Comparison of ENCODE assay signal across 13 cellular contexts in genomic region chr17:68349157-68349556, GRCh38.
DNase-seq lines count a peak whose midpoint lies in the region; ATAC-seq and TF ChIP-seq lines count a peak whose summit lies in the region.
"Had no signal": no experiment of that assay in that cellular context is flagged by ENCODE, and none has a peak within 500 bp of the region (broad histone marks: within the 10 kb centered on the region; RNA-seq: fewer than 3 reads in every experiment).

No MANE protein-coding gene starts in this region.

- no peaks in the 10 kb centered on the region for H3K4me1 ChIP-seq in MM.1S (ENCODE audit: low read length)
- H3K4me1 ChIP-seq: adrenal gland, sigmoid colon had no signal

- H3K9me3 Mint-ChIP-seq in activated naive CD4-positive, alpha-beta T cell treated with anti-CD3 and anti-CD28 coated beads, Interleukin-2, amount 10 ng/mL, durations not matched to agents 7 days and 5 days: no peaks in the 10 kb centered on the region

- no peak overlapping the region for H3K4me2 ChIP-seq in MM.1S (ENCODE audit: low read depth, low read length)

- peaks cover 20% of the 10 kb centered on the region for H3K36me3 Mint-ChIP-seq in activated naive CD4-positive, alpha-beta T cell treated with anti-CD3 and anti-CD28 coated beads, Interleukin-2, amount 10 ng/mL, durations not matched to agents 7 days and 5 days

- H3K27ac Mint-ChIP-seq in activated naive CD4-positive, alpha-beta T cell treated with anti-CD3 and anti-CD28 coated beads, Interleukin-2, amount 10 ng/mL, durations not matched to agents 7 days and 5 days: peak overlapping the region; percentile 65

- TF ChIP-seq CTCF in GM12865 (IDR thresholded peaks at IDR 0.05; ENCODE audit: insufficient read depth, low read depth, low read length, missing control alignments) (no peak), MM.1S (IDR thresholded peaks at IDR 0.05; ENCODE audit: low read length) (no peak)

- H2AFZ ChIP-seq in MM.1S (ENCODE audit: low read length): no peak overlapping the region

- H3K9ac ChIP-seq in MM.1S (ENCODE audit: low read length): no peak overlapping the region

- no peak overlapping the region for H3K27ac ChIP-seq in MM.1S (ENCODE audit: low read length)
- H3K27ac ChIP-seq: adrenal gland, sigmoid colon had no signal

- no peak overlapping the region for H3K4me3 Mint-ChIP-seq in activated naive CD4-positive, alpha-beta T cell treated with anti-CD3 and anti-CD28 coated beads, Interleukin-2, amount 10 ng/mL, durations not matched to agents 7 days and 5 days

- no peaks in the 10 kb centered on the region for H3K9me3 ChIP-seq in MM.1S (replicated peaks; ENCODE audit: insufficient read depth, low read length)
- H3K9me3 ChIP-seq: adrenal gland, sigmoid colon had no signal

- no peaks in the 10 kb centered on the region for H3K27me3 Mint-ChIP-seq in activated naive CD4-positive, alpha-beta T cell treated with anti-CD3 and anti-CD28 coated beads, Interleukin-2, amount 10 ng/mL, durations not matched to agents 7 days and 5 days

- no peaks in the 10 kb centered on the region for H3F3A ChIP-seq in MM.1S (ENCODE audit: insufficient read depth, low read length)

- ATAC-seq in GM18870 (IDR thresholded peaks at IDR 0.05; ENCODE audit: unreplicated experiment) (peak; percentile 92), HG03025 (IDR thresholded peaks at IDR 0.05; ENCODE audit: low FRiP score, unreplicated experiment) (peak; percentile 75), HG02588 (IDR thresholded peaks at IDR 0.05; ENCODE audit: unreplicated experiment) (no peak)
- ATAC-seq: Panc1 had no signal

- peaks cover 92% of the 10 kb centered on the region for H3K4me1 Mint-ChIP-seq in activated naive CD4-positive, alpha-beta T cell treated with anti-CD3 and anti-CD28 coated beads, Interleukin-2, amount 10 ng/mL, durations not matched to agents 7 days and 5 days

- DNase-seq in GM12865 (ENCODE audit: low read depth): peak; percentile 84
- peak; percentile 34 for DNase-seq in activated naive CD4-positive, alpha-beta T cell treated with anti-CD3 and anti-CD28 coated beads, Interleukin-2, amount 10 ng/mL, durations not matched to agents 7 days and 5 days
- DNase-seq in MM.1S: no peak
- DNase-seq in NOMO-1 (lab: John Stamatoyannopoulos, UW; ENCODE audit: unreplicated experiment in 2 of 2): no peak
- DNase-seq: adrenal gland; effector CD4-positive, alpha-beta T cell; hypothalamus; NCI-H1930; sigmoid colon had no signal

- H3K79me2 ChIP-seq in MM.1S (ENCODE audit: low read length): no peaks in the 10 kb centered on the region

- no peaks in the 10 kb centered on the region for H3K9me2 ChIP-seq in MM.1S (replicated peaks; ENCODE audit: insufficient read depth, low read length)

- no peaks in the 10 kb centered on the region for H3K36me3 ChIP-seq in MM.1S (replicated peaks; ENCODE audit: insufficient read depth, low read length)
- H3K36me3 ChIP-seq: adrenal gland, sigmoid colon had no signal

- no peaks in the 10 kb centered on the region for H3K27me3 ChIP-seq in MM.1S (replicated peaks; ENCODE audit: insufficient read depth, low read length)
- H3K27me3 ChIP-seq: adrenal gland, sigmoid colon had no signal

- CTCF ChIA-PET in activated naive CD4-positive, alpha-beta T cell treated with anti-CD3 and anti-CD28 coated beads, Interleukin-2, amount 10 ng/mL, durations not matched to agents 7 days and 5 days (lab: Charles Lee): interaction anchor here (0.8 to 2.0 kb wide), 4 partner anchors 83 to 88 kb away, joined by 3 to 6 read pairs (median 3); no protein-coding TSS in a partner anchor

- H4K20me1 ChIP-seq in MM.1S (ENCODE audit: insufficient read depth, low read length): no peaks in the 10 kb centered on the region

- H3K4me3 ChIP-seq in GM12865 (ENCODE audit: low read depth, low read length) (no peak overlapping the region), MM.1S (ENCODE audit: low read length) (no peak overlapping the region)
- H3K4me3 ChIP-seq: adrenal gland, sigmoid colon had no signal

Comparison
In these comparisons a context has a peak if more than half of its experiments do, and no peak if none do; other contexts are left out.
1. DNase-seq: peak in GM12865 (single experiment) and activated naive CD4-positive, alpha-beta T cell treated with anti-CD3 and anti-CD28 coated beads, Interleukin-2, amount 10 ng/mL, durations not matched to agents 7 days and 5 days (single experiment); none in MM.1S (single experiment) and NOMO-1 (0 of 2).